In the genomic region with DNA sequence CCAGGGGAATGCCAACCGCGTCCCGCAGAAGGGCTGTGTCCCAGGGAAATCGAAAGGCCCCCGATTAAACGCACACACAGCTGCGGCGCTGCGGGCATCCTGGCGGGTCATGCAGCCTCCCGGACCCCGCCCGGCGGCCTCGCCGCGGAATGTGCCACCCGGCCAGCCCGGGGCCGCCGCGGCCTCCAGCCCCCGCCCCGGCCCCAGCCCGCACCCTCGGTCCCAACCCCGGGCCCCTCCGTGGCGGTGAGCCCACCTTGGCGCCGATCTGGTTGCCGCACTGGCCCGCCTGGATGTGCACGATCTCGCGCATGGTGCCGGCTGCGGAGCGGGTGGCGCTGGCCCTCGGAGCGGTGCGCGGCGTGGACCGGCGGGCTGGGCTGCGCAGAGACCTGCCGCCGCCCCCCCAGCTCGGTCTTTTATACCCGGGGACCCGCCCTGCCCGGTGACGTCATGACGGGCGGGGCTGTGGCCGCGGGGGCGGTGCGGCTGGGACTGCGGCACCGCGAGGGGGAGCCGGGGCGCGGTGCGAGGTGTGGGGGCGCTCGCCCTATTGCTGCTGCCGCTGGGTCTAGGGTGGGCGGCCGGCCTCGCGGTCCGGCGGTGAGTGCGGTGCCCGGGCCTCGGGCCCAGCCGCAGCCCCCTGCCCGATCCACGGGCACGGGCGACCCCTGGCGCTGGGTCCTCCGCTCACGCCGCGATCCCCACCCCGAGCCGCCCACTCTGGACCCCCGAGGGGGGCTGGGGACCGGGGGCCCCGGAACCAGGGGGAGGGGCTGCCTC, we compare ENCODE assay signal across 1 cellular context.
TF ChIP-seq lines count a peak whose summit lies in the region.

A gene (minus strand): TSS at position 394 of the 783 bp plus-strand sequence. CDS start 81 bp downstream, at position 313.

TF ChIP-seq in HepG2, 621 proteins besides CTCF, POLR2A, EP300 and RAD21 (continued from another document and continues in another):
- TF ChIP-seq, protein P1, sequence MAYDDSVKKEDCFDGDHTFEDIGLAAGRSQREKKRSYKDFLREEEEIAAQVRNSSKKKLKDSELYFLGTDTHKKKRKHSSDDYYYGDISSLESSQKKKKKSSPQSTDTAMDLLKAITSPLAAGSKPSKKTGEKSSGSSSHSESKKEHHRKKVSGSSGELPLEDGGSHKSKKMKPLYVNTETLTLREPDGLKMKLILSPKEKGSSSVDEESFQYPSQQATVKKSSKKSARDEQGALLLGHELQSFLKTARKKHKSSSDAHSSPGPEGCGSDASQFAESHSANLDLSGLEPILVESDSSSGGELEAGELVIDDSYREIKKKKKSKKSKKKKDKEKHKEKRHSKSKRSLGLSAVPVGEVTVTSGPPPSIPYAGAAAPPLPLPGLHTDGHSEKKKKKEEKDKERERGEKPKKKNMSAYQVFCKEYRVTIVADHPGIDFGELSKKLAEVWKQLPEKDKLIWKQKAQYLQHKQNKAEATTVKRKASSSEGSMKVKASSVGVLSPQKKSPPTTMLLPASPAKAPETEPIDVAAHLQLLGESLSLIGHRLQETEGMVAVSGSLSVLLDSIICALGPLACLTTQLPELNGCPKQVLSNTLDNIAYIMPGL (CRISPR knock-in tag; IDR thresholded peaks at IDR 0.05; ENCODE audit: borderline replicate concordance in 1 of 2, low read depth in 1 of 2), result peak; percentile 77 to 80; a peak in 3 of 4 replicates
- TF ChIP-seq, protein P2, sequence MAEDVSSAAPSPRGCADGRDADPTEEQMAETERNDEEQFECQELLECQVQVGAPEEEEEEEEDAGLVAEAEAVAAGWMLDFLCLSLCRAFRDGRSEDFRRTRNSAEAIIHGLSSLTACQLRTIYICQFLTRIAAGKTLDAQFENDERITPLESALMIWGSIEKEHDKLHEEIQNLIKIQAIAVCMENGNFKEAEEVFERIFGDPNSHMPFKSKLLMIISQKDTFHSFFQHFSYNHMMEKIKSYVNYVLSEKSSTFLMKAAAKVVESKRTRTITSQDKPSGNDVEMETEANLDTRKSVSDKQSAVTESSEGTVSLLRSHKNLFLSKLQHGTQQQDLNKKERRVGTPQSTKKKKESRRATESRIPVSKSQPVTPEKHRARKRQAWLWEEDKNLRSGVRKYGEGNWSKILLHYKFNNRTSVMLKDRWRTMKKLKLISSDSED (CRISPR knock-in tag; IDR thresholded peaks at IDR 0.05), result peak; percentile 97
- TF ChIP-seq ZNF3 (CRISPR knock-in tag; IDR thresholded peaks at IDR 0.05) (no peak), CENPX (CRISPR knock-in tag; IDR thresholded peaks at IDR 0.05) (no peak), ZNF614 (CRISPR knock-in tag; IDR thresholded peaks at IDR 0.05; ENCODE audit: borderline replicate concordance) (peak; percentile 80; the same call in 1 of the 2 replicates), ZNF44 (CRISPR knock-in tag; IDR thresholded peaks at IDR 0.05) (no peak), ZFP36 (IDR thresholded peaks at IDR 0.05; ENCODE audit: borderline replicate concordance, low read depth, low read length, partially characterized antibody) (no peak), ZNF33B (CRISPR knock-in tag; IDR thresholded peaks at IDR 0.05) (no peak; the same call in 1 of the 2 replicates), ZNF749 (CRISPR knock-in tag; IDR thresholded peaks at IDR 0.05; ENCODE audit: borderline replicate concordance) (peak; percentile 96; the same call in 1 of the 2 replicates), HNRNPK (IDR thresholded peaks at IDR 0.05; ENCODE audit: low read depth, low read length, poor library complexity, severe bottlenecking) (no peak), HOXA7 (CRISPR knock-in tag; IDR thresholded peaks at IDR 0.05) (no peak), ESRRA (CRISPR knock-in tag; IDR thresholded peaks at IDR 0.05; ENCODE audit: low read depth) (peak; percentile 68; the same call in 1 of the 2 replicates), HDAC1 (CRISPR knock-in tag; IDR thresholded peaks at IDR 0.05) (peak; percentile 85), SIX4 (CRISPR knock-in tag; IDR thresholded peaks at IDR 0.05) (0 out of 2 replicates have a peak, but pooled peaks have one; percentile 21), FOXA3 (CRISPR knock-in tag; IDR thresholded peaks at IDR 0.05) (peak; percentile 54; the same call in 1 of the 2 replicates), ZNF629 (CRISPR knock-in tag; conservative IDR thresholded peaks at IDR 0.05) (no peak; the same call in 1 of the 2 replicates), ZKSCAN5 (CRISPR knock-in tag; IDR thresholded peaks at IDR 0.05) (no peak), ZNF441 (CRISPR knock-in tag; IDR thresholded peaks at IDR 0.05; ENCODE audit: borderline replicate concordance) (peak; percentile 83; the same call in 1 of the 2 replicates), TBP (CRISPR knock-in tag; IDR thresholded peaks at IDR 0.05) (no peak; the same call in 1 of the 2 replicates), ZNF782 (CRISPR knock-in tag; IDR thresholded peaks at IDR 0.05; ENCODE audit: borderline replicate concordance) (no peak; the same call in 1 of the 2 replicates), SMAD1 (CRISPR knock-in tag; IDR thresholded peaks at IDR 0.05; ENCODE audit: borderline replicate concordance, low read depth) (peak; percentile 81; the same call in 1 of the 2 replicates), BRD4 (CRISPR knock-in tag; IDR thresholded peaks at IDR 0.05) (no peak), ZNF589 (CRISPR knock-in tag; conservative IDR thresholded peaks at IDR 0.05) (0 out of 2 replicates have a peak, but pooled peaks have one; percentile 61), MXI1 (IDR thresholded peaks at IDR 0.05; ENCODE audit: borderline replicate concordance, low read depth, low read length) (no peak; the same call in 1 of the 3 replicates), ETV6 (CRISPR knock-in tag; conservative IDR thresholded peaks at IDR 0.05) (peak; percentile 74; the same call in 1 of the 2 replicates), ZSCAN25 (CRISPR knock-in tag; IDR thresholded peaks at IDR 0.05) (peak; percentile 44; the same call in 1 of the 2 replicates), CBX2 (IDR thresholded peaks at IDR 0.05; ENCODE audit: low read depth, low read length) (no peak), CBX2 (CRISPR knock-in tag; IDR thresholded peaks at IDR 0.05; ENCODE audit: low read depth) (peak; percentile 87; the same call in 1 of the 2 replicates), SRSF4 (IDR thresholded peaks at IDR 0.05; ENCODE audit: low read depth, low read length, poor library complexity, severe bottlenecking) (no peak), PHF21A (CRISPR knock-in tag; IDR thresholded peaks at IDR 0.05) (peak; percentile 42; the same call in 1 of the 2 replicates), CEBPB (IDR thresholded peaks at IDR 0.05; ENCODE audit: borderline replicate concordance, low read depth, low read length) (no peak)
- TF ChIP-seq, protein P3, sequence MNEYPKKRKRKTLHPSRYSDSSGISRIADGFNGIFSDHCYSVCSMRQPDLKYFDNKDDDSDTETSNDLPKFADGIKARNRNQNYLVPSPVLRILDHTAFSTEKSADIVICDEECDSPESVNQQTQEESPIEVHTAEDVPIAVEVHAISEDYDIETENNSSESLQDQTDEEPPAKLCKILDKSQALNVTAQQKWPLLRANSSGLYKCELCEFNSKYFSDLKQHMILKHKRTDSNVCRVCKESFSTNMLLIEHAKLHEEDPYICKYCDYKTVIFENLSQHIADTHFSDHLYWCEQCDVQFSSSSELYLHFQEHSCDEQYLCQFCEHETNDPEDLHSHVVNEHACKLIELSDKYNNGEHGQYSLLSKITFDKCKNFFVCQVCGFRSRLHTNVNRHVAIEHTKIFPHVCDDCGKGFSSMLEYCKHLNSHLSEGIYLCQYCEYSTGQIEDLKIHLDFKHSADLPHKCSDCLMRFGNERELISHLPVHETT (CRISPR knock-in tag; conservative IDR thresholded peaks at IDR 0.05), result no peak
- TF ChIP-seq, protein P4, sequence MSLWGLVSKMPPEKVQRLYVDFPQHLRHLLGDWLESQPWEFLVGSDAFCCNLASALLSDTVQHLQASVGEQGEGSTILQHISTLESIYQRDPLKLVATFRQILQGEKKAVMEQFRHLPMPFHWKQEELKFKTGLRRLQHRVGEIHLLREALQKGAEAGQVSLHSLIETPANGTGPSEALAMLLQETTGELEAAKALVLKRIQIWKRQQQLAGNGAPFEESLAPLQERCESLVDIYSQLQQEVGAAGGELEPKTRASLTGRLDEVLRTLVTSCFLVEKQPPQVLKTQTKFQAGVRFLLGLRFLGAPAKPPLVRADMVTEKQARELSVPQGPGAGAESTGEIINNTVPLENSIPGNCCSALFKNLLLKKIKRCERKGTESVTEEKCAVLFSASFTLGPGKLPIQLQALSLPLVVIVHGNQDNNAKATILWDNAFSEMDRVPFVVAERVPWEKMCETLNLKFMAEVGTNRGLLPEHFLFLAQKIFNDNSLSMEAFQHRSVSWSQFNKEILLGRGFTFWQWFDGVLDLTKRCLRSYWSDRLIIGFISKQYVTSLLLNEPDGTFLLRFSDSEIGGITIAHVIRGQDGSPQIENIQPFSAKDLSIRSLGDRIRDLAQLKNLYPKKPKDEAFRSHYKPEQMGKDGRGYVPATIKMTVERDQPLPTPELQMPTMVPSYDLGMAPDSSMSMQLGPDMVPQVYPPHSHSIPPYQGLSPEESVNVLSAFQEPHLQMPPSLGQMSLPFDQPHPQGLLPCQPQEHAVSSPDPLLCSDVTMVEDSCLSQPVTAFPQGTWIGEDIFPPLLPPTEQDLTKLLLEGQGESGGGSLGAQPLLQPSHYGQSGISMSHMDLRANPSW (CRISPR knock-in tag; IDR thresholded peaks at IDR 0.05; ENCODE audit: borderline replicate concordance), result no peak
- TF ChIP-seq, protein P5, sequence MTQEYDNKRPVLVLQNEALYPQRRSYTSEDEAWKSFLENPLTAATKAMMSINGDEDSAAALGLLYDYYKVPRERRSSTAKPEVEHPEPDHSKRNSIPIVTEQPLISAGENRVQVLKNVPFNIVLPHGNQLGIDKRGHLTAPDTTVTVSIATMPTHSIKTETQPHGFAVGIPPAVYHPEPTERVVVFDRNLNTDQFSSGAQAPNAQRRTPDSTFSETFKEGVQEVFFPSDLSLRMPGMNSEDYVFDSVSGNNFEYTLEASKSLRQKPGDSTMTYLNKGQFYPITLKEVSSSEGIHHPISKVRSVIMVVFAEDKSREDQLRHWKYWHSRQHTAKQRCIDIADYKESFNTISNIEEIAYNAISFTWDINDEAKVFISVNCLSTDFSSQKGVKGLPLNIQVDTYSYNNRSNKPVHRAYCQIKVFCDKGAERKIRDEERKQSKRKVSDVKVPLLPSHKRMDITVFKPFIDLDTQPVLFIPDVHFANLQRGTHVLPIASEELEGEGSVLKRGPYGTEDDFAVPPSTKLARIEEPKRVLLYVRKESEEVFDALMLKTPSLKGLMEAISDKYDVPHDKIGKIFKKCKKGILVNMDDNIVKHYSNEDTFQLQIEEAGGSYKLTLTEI (CRISPR knock-in tag; conservative IDR thresholded peaks at IDR 0.05), result no peak
- TF ChIP-seq, protein P6, sequence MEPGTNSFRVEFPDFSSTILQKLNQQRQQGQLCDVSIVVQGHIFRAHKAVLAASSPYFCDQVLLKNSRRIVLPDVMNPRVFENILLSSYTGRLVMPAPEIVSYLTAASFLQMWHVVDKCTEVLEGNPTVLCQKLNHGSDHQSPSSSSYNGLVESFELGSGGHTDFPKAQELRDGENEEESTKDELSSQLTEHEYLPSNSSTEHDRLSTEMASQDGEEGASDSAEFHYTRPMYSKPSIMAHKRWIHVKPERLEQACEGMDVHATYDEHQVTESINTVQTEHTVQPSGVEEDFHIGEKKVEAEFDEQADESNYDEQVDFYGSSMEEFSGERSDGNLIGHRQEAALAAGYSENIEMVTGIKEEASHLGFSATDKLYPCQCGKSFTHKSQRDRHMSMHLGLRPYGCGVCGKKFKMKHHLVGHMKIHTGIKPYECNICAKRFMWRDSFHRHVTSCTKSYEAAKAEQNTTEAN (CRISPR knock-in tag; conservative IDR thresholded peaks at IDR 0.05), result peak; percentile 59; the same call in 1 of the 2 replicates
- TF ChIP-seq, protein P7, sequence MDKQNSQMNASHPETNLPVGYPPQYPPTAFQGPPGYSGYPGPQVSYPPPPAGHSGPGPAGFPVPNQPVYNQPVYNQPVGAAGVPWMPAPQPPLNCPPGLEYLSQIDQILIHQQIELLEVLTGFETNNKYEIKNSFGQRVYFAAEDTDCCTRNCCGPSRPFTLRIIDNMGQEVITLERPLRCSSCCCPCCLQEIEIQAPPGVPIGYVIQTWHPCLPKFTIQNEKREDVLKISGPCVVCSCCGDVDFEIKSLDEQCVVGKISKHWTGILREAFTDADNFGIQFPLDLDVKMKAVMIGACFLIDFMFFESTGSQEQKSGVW (CRISPR knock-in tag; IDR thresholded peaks at IDR 0.05; ENCODE audit: borderline replicate concordance), result no peak
- TF ChIP-seq, protein P8, sequence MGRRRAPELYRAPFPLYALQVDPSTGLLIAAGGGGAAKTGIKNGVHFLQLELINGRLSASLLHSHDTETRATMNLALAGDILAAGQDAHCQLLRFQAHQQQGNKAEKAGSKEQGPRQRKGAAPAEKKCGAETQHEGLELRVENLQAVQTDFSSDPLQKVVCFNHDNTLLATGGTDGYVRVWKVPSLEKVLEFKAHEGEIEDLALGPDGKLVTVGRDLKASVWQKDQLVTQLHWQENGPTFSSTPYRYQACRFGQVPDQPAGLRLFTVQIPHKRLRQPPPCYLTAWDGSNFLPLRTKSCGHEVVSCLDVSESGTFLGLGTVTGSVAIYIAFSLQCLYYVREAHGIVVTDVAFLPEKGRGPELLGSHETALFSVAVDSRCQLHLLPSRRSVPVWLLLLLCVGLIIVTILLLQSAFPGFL (CRISPR knock-in tag; IDR thresholded peaks at IDR 0.05), result no peak
